Comparison of ENCODE assay signal across 1 cellular context in the genomic region with DNA sequence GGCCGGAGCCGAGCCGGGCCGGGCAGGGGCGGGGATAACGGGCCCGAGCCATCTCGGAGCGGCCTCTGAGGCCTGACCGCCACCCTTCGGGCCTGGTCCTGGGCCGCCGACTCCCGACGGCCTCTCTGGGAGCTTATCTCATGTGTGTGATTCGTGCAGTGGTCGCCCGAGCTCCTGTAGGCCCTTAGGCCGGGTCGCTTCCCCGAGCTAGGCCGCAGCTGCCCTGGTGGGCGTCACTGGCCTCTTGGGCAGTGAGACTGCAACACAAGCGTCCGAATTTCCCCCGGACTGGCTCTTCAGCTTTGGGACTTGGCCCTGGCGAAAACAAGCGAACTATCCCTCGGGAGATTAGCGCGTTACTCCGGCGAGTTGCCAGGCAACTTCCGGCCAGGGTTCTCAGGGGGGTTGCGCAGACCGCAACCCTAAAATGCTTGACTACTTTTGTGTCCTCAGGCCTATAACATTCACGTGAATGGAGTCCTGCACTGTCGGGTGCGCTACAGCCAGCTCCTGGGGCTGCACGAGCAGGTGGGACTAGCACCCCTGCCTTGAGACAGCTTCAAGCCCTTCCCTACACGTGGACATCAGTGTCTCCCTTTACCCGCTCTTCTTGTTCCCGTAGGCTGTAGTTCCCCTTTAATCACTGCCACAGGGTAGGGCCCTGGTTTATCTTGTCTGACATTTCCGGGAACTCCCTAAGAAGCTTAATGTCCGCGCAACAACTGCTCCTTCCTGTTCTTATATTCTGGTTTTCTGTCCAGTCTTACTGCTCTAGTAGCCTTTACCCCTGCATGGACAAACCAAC.
TF ChIP-seq lines count a peak whose summit lies in the region.

No MANE protein-coding gene starts in this region.

TF ChIP-seq in HepG2, 621 proteins besides CTCF, POLR2A, EP300 and RAD21 (continued from another document and continues in another):
- TF ChIP-seq NFKBIZ (CRISPR knock-in tag; IDR thresholded peaks at IDR 0.05) (no peak; the same call in 1 of the 2 replicates), ZMYM4 (CRISPR knock-in tag; IDR thresholded peaks at IDR 0.05) (no peak), MBD4 (IDR thresholded peaks at IDR 0.05; ENCODE audit: borderline replicate concordance, low read length) (no peak), CHD4 (IDR thresholded peaks at IDR 0.05; ENCODE audit: borderline replicate concordance, low read length) (no peak), MED13 (CRISPR knock-in tag; IDR thresholded peaks at IDR 0.05) (no peak; the same call in 1 of the 2 replicates), ZNF558 (CRISPR knock-in tag; IDR thresholded peaks at IDR 0.05; ENCODE audit: borderline replicate concordance) (no peak), ZNF883 (CRISPR knock-in tag; IDR thresholded peaks at IDR 0.05; ENCODE audit: not compliant biosample characterization) (no peak), NR2C2 (CRISPR knock-in tag; IDR thresholded peaks at IDR 0.05; ENCODE audit: borderline replicate concordance) (no peak), MAFG (CRISPR knock-in tag; IDR thresholded peaks at IDR 0.05) (no peak), ZNF891 (CRISPR knock-in tag; IDR thresholded peaks at IDR 0.05) (no peak; the same call in 1 of the 2 replicates), DR1 (CRISPR knock-in tag; IDR thresholded peaks at IDR 0.05) (no peak), ZNF749 (CRISPR knock-in tag; IDR thresholded peaks at IDR 0.05; ENCODE audit: borderline replicate concordance) (no peak), ZNF230 (CRISPR knock-in tag; IDR thresholded peaks at IDR 0.05) (no peak; the same call in 1 of the 2 replicates), KLF11 (CRISPR knock-in tag; IDR thresholded peaks at IDR 0.05) (no peak), RFX5 (IDR thresholded peaks at IDR 0.05; ENCODE audit: low read depth, low read length) (no peak), ZNF260 (CRISPR knock-in tag; IDR thresholded peaks at IDR 0.05; ENCODE audit: borderline replicate concordance, low read depth) (no peak), TOE1 (CRISPR knock-in tag; IDR thresholded peaks at IDR 0.05) (no peak; the same call in 1 of the 2 replicates), ELF3 (CRISPR knock-in tag; IDR thresholded peaks at IDR 0.05) (no peak), CCAR2 (optimal IDR thresholded peaks at IDR 0.05; ENCODE audit: low read depth, low read length) (no peak), ERF (CRISPR knock-in tag; IDR thresholded peaks at IDR 0.05) (no peak), SSRP1 (CRISPR knock-in tag; IDR thresholded peaks at IDR 0.05) (peak; percentile 21; the same call in 1 of the 2 replicates), SP2 (CRISPR knock-in tag; IDR thresholded peaks at IDR 0.05) (no peak), GABPA (IDR thresholded peaks at IDR 0.05; ENCODE audit: low read depth, low read length) (no peak), GABPA (CRISPR knock-in tag; IDR thresholded peaks at IDR 0.05; ENCODE audit: low read depth) (no peak), FOXJ3 (CRISPR knock-in tag; IDR thresholded peaks at IDR 0.05; ENCODE audit: borderline replicate concordance) (no peak), ATF7-NPFF (CRISPR knock-in tag; IDR thresholded peaks at IDR 0.05; ENCODE audit: low read depth) (no peak), ZNF816 (CRISPR knock-in tag; IDR thresholded peaks at IDR 0.05; ENCODE audit: borderline replicate concordance) (peak; percentile 21; the same call in 1 of the 2 replicates), CBX5 (CRISPR knock-in tag; IDR thresholded peaks at IDR 0.05; ENCODE audit: borderline replicate concordance) (no peak), CENPT (CRISPR knock-in tag; IDR thresholded peaks at IDR 0.05; ENCODE audit: low read depth) (peak; percentile 83), ZIK1 (CRISPR knock-in tag; IDR thresholded peaks at IDR 0.05; ENCODE audit: borderline replicate concordance, low read depth) (0 out of 2 replicates have a peak, but pooled peaks have one; percentile 9), MXI1 (IDR thresholded peaks at IDR 0.05; ENCODE audit: borderline replicate concordance, low read depth, low read length) (peak; percentile 69; the same call in 2 of the 3 replicates), ZNF292 (CRISPR knock-in tag; IDR thresholded peaks at IDR 0.05; ENCODE audit: borderline replicate concordance, low read depth) (no peak), NFYB (CRISPR knock-in tag; IDR thresholded peaks at IDR 0.05) (no peak), MYC (CRISPR knock-in tag; IDR thresholded peaks at IDR 0.05; ENCODE audit: borderline replicate concordance) (no peak), ATF7 (IDR thresholded peaks at IDR 0.05) (no peak), ATF7 (CRISPR knock-in tag; IDR thresholded peaks at IDR 0.05) (no peak), ZNF761 (CRISPR knock-in tag; conservative IDR thresholded peaks at IDR 0.05) (no peak), ZBTB38 (CRISPR knock-in tag; IDR thresholded peaks at IDR 0.05) (no peak), RBM22 (optimal IDR thresholded peaks at IDR 0.05; ENCODE audit: low read length) (no peak), SATB2 (CRISPR knock-in tag; IDR thresholded peaks at IDR 0.05) (no peak), ZNF703 (CRISPR knock-in tag; IDR thresholded peaks at IDR 0.05; ENCODE audit: borderline replicate concordance) (no peak), NFE2 (CRISPR knock-in tag; IDR thresholded peaks at IDR 0.05) (no peak), ZNF768 (CRISPR knock-in tag; IDR thresholded peaks at IDR 0.05) (peak; percentile 47; the same call in 1 of the 2 replicates), EZH2 (conservative IDR thresholded peaks at IDR 0.05; ENCODE audit: low read depth, low read length) (no peak), MXD4 (CRISPR knock-in tag; IDR thresholded peaks at IDR 0.05) (peak; percentile 35; the same call in 1 of the 2 replicates)
- TF ChIP-seq, protein P1, sequence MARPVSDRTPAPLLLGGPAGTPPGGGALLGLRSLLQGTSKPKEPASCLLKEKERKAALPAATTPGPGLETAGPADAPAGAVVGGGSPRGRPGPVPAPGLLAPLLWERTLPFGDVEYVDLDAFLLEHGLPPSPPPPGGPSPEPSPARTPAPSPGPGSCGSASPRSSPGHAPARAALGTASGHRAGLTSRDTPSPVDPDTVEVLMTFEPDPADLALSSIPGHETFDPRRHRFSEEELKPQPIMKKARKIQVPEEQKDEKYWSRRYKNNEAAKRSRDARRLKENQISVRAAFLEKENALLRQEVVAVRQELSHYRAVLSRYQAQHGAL (CRISPR knock-in tag; IDR thresholded peaks at IDR 0.05; ENCODE audit: not compliant biosample characterization) = no peak
- TF ChIP-seq, protein P2, sequence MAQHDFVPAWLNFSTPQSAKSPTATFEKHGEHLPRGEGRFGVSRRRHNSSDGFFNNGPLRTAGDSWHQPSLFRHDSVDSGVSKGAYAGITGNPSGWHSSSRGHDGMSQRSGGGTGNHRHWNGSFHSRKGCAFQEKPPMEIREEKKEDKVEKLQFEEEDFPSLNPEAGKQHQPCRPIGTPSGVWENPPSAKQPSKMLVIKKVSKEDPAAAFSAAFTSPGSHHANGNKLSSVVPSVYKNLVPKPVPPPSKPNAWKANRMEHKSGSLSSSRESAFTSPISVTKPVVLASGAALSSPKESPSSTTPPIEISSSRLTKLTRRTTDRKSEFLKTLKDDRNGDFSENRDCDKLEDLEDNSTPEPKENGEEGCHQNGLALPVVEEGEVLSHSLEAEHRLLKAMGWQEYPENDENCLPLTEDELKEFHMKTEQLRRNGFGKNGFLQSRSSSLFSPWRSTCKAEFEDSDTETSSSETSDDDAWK (CRISPR knock-in tag; IDR thresholded peaks at IDR 0.05) = no peak
- TF ChIP-seq, protein P3, sequence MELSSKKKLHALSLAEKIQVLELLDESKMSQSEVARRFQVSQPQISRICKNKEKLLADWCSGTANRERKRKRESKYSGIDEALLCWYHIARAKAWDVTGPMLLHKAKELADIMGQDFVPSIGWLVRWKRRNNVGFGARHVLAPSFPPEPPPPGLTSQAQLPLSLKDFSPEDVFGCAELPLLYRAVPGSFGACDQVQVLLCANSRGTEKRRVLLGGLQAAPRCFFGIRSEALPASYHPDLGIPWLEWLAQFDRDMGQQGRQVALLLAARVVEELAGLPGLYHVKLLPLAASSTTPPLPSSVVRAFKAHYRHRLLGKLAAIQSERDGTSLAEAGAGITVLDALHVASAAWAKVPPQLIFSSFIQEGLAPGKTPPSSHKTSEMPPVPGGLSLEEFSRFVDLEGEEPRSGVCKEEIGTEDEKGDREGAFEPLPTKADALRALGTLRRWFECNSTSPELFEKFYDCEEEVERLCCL (CRISPR knock-in tag; IDR thresholded peaks at IDR 0.05; ENCODE audit: borderline replicate concordance) = no peak
- TF ChIP-seq, protein P4, sequence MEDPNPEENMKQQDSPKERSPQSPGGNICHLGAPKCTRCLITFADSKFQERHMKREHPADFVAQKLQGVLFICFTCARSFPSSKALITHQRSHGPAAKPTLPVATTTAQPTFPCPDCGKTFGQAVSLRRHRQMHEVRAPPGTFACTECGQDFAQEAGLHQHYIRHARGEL (CRISPR knock-in tag; IDR thresholded peaks at IDR 0.05) = no peak
- TF ChIP-seq, protein P5, sequence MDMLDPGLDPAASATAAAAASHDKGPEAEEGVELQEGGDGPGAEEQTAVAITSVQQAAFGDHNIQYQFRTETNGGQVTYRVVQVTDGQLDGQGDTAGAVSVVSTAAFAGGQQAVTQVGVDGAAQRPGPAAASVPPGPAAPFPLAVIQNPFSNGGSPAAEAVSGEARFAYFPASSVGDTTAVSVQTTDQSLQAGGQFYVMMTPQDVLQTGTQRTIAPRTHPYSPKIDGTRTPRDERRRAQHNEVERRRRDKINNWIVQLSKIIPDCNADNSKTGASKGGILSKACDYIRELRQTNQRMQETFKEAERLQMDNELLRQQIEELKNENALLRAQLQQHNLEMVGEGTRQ (IDR thresholded peaks at IDR 0.05; ENCODE audit: low read depth, low read length) = 0 out of 2 replicates have a peak, but pooled peaks have one; percentile 1
- TF ChIP-seq, protein P5 (CRISPR knock-in tag; IDR thresholded peaks at IDR 0.05; ENCODE audit: borderline replicate concordance) = no peak
- TF ChIP-seq, protein P6, sequence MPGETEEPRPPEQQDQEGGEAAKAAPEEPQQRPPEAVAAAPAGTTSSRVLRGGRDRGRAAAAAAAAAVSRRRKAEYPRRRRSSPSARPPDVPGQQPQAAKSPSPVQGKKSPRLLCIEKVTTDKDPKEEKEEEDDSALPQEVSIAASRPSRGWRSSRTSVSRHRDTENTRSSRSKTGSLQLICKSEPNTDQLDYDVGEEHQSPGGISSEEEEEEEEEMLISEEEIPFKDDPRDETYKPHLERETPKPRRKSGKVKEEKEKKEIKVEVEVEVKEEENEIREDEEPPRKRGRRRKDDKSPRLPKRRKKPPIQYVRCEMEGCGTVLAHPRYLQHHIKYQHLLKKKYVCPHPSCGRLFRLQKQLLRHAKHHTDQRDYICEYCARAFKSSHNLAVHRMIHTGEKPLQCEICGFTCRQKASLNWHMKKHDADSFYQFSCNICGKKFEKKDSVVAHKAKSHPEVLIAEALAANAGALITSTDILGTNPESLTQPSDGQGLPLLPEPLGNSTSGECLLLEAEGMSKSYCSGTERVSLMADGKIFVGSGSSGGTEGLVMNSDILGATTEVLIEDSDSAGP (CRISPR knock-in tag; IDR thresholded peaks at IDR 0.05; ENCODE audit: borderline replicate concordance) = no peak; the same call in 1 of the 2 replicates
- TF ChIP-seq, protein P7, sequence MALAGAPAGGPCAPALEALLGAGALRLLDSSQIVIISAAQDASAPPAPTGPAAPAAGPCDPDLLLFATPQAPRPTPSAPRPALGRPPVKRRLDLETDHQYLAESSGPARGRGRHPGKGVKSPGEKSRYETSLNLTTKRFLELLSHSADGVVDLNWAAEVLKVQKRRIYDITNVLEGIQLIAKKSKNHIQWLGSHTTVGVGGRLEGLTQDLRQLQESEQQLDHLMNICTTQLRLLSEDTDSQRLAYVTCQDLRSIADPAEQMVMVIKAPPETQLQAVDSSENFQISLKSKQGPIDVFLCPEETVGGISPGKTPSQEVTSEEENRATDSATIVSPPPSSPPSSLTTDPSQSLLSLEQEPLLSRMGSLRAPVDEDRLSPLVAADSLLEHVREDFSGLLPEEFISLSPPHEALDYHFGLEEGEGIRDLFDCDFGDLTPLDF (CRISPR knock-in tag; IDR thresholded peaks at IDR 0.05) = no peak
- TF ChIP-seq, protein P8, sequence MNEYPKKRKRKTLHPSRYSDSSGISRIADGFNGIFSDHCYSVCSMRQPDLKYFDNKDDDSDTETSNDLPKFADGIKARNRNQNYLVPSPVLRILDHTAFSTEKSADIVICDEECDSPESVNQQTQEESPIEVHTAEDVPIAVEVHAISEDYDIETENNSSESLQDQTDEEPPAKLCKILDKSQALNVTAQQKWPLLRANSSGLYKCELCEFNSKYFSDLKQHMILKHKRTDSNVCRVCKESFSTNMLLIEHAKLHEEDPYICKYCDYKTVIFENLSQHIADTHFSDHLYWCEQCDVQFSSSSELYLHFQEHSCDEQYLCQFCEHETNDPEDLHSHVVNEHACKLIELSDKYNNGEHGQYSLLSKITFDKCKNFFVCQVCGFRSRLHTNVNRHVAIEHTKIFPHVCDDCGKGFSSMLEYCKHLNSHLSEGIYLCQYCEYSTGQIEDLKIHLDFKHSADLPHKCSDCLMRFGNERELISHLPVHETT (CRISPR knock-in tag; conservative IDR thresholded peaks at IDR 0.05) = no peak
- TF ChIP-seq, protein P9, sequence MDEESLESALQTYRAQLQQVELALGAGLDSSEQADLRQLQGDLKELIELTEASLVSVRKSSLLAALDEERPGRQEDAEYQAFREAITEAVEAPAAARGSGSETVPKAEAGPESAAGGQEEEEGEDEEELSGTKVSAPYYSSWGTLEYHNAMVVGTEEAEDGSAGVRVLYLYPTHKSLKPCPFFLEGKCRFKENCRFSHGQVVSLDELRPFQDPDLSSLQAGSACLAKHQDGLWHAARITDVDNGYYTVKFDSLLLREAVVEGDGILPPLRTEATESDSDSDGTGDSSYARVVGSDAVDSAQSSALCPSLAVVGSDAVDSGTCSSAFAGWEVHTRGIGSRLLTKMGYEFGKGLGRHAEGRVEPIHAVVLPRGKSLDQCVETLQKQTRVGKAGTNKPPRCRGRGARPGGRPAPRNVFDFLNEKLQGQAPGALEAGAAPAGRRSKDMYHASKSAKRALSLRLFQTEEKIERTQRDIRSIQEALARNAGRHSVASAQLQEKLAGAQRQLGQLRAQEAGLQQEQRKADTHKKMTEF (CRISPR knock-in tag; IDR thresholded peaks at IDR 0.05) = no peak; the same call in 1 of the 2 replicates
- TF ChIP-seq, protein P10, sequence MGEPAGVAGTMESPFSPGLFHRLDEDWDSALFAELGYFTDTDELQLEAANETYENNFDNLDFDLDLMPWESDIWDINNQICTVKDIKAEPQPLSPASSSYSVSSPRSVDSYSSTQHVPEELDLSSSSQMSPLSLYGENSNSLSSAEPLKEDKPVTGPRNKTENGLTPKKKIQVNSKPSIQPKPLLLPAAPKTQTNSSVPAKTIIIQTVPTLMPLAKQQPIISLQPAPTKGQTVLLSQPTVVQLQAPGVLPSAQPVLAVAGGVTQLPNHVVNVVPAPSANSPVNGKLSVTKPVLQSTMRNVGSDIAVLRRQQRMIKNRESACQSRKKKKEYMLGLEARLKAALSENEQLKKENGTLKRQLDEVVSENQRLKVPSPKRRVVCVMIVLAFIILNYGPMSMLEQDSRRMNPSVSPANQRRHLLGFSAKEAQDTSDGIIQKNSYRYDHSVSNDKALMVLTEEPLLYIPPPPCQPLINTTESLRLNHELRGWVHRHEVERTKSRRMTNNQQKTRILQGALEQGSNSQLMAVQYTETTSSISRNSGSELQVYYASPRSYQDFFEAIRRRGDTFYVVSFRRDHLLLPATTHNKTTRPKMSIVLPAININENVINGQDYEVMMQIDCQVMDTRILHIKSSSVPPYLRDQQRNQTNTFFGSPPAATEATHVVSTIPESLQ (CRISPR knock-in tag; conservative IDR thresholded peaks at IDR 0.05) = no peak
